In the genomic region with DNA sequence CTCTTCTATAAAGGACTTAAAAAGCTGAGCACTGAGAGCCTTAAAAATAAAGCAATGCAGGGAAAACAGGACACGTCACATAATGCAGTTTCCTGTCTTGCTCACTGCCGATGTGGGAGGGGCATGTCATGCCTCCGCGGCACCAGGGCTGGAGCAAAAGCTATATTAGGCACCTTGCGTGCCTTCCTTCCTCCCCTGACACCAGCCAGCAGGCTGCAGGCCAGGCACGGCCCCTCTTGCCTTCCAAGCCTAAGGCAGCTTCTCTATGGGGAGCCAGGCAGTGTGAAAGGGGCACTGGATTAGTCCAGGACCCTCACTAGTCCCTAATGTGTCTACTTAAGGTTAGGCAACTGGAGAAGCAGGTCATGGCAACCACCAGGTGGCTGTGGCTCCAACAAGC, we compare ENCODE assay signal across 1 cellular context.
TF ChIP-seq lines count a peak whose summit lies in the region.

No MANE protein-coding gene starts in this region.

TF ChIP-seq in WTC11, 78 proteins besides CTCF, POLR2A, EP300 and RAD21 (continued from another document):
- TF ChIP-seq JUN (CRISPR knock-in tag; IDR thresholded peaks at IDR 0.05), result no peak
- no peak for TF ChIP-seq OVOL2 (CRISPR knock-in tag; IDR thresholded peaks at IDR 0.05; ENCODE audit: borderline replicate concordance)
- no peak for TF ChIP-seq CREM (CRISPR knock-in tag; IDR thresholded peaks at IDR 0.05)
- TF ChIP-seq ESRRA (CRISPR knock-in tag; IDR thresholded peaks at IDR 0.05; ENCODE audit: borderline replicate concordance), result no peak
- TF ChIP-seq, protein P1, sequence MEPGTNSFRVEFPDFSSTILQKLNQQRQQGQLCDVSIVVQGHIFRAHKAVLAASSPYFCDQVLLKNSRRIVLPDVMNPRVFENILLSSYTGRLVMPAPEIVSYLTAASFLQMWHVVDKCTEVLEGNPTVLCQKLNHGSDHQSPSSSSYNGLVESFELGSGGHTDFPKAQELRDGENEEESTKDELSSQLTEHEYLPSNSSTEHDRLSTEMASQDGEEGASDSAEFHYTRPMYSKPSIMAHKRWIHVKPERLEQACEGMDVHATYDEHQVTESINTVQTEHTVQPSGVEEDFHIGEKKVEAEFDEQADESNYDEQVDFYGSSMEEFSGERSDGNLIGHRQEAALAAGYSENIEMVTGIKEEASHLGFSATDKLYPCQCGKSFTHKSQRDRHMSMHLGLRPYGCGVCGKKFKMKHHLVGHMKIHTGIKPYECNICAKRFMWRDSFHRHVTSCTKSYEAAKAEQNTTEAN (CRISPR knock-in tag; IDR thresholded peaks at IDR 0.05), result no peak
- no peak for TF ChIP-seq ZNF263 (CRISPR knock-in tag; IDR thresholded peaks at IDR 0.05; ENCODE audit: low read depth)
- no peak for TF ChIP-seq NFATC4 (CRISPR knock-in tag; IDR thresholded peaks at IDR 0.05)
- TF ChIP-seq, protein P2, sequence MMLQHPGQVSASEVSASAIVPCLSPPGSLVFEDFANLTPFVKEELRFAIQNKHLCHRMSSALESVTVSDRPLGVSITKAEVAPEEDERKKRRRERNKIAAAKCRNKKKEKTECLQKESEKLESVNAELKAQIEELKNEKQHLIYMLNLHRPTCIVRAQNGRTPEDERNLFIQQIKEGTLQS (CRISPR knock-in tag; conservative IDR thresholded peaks at IDR 0.05), result no peak
